8 cellular contexts compared by ENCODE assay signal in genomic region chr17:82863941-82864720, GRCh38. TPM values are rescaled to one million over a fixed set of nuclear protein-coding genes. Genes with fewer than 3 reads are reported as not detected.
DNase-seq lines count a peak whose midpoint lies in the region; ATAC-seq, FAIRE-seq and TF ChIP-seq lines count a peak whose summit lies in the region.

No MANE protein-coding gene starts in this region.

- H3K4me2 ChIP-seq in HCT116 (ENCODE audit: low read length): peak overlapping the region; percentile 77

- peaks cover 65% of the 10 kb centered on the region for H3K4me1 Mint-ChIP-seq in activated CD4-positive, alpha-beta T cell treated with anti-CD3 and anti-CD28 coated beads, Interleukin-2, amount 10 ng/mL, durations not matched to agents 24 days and 14 days
- H3K4me1 Mint-ChIP-seq in dendritic cell treated with granulocyte-macrophage colony-stimulating factor and Interleukin-4, amounts not matched to agents 40 ng/mL and 50 ng/mL, for 4 days (ENCODE audit: low read depth): peaks cover 32% of the 10 kb centered on the region

- BruUV-seq in HCT116 (replicated peaks; lab: Mats Ljungman, UMichigan): no TSS peak

- H2AFZ ChIP-seq in HCT116 (ENCODE audit: low read depth, low read length, poor library complexity, severe bottlenecking): no peak overlapping the region

- H3K9me3 ChIP-seq in HCT116 (ENCODE audit: control insufficient read depth in 1 of 2, insufficient read depth in 1 of 2, low read depth in 1 of 2, low read length in 2 of 2) (no peaks in the 10 kb centered on the region), body of pancreas (no peaks in the 10 kb centered on the region)

- RAD21 ChIA-PET in HCT116 (lab: Charles Lee; ENCODE audit: low non-redundant PET in 1 of 2, low total read pairs in 2 of 2, uncharacterized antibody in 2 of 2, unreplicated experiment in 2 of 2): interaction anchor here in 1 of 2 experiments (0.8 kb wide), 1 partner anchor 83 kb away, joined by 3 read pairs; no protein-coding TSS in a partner anchor

- H3K27ac Mint-ChIP-seq in activated CD4-positive, alpha-beta T cell treated with anti-CD3 and anti-CD28 coated beads, Interleukin-2, amount 10 ng/mL, durations not matched to agents 24 days and 14 days: peak overlapping the region; percentile 96
- peak overlapping the region; percentile 40 for H3K27ac Mint-ChIP-seq in dendritic cell treated with granulocyte-macrophage colony-stimulating factor and Interleukin-4, amounts not matched to agents 40 ng/mL and 50 ng/mL, for 4 days

- POLR2A ChIA-PET in HCT116 (lab: Charles Lee): interaction anchor here (1.0 to 1.1 kb wide), 2 partner anchors 10 to 11 kb away, joined by 3 read pairs; no protein-coding TSS in a partner anchor

- H3K9ac ChIP-seq in HCT116 (ENCODE audit: low read length): peak overlapping the region; percentile 46

- TF ChIP-seq POLR2A in GM12891 (IDR thresholded peaks at IDR 0.05; ENCODE audit: low read depth, low read length) (peak; percentile 53), HCT116 (IDR thresholded peaks at IDR 0.05; ENCODE audit: borderline replicate concordance, extremely low read depth, insufficient read depth, insufficient read length) (no peak), body of pancreas (IDR thresholded peaks at IDR 0.05) (no peak)

- H3K9me3 Mint-ChIP-seq in activated CD4-positive, alpha-beta T cell treated with anti-CD3 and anti-CD28 coated beads, Interleukin-2, amount 10 ng/mL, durations not matched to agents 24 days and 14 days: no peaks in the 10 kb centered on the region
- no peaks in the 10 kb centered on the region for H3K9me3 Mint-ChIP-seq in dendritic cell treated with granulocyte-macrophage colony-stimulating factor and Interleukin-4, amounts not matched to agents 40 ng/mL and 50 ng/mL, for 4 days

- no peak; the same call in 1 of the 2 replicates for TF ChIP-seq RAD21 in HCT116 (IDR thresholded peaks at IDR 0.05; ENCODE audit: low read depth)

- peaks cover 20% of the 10 kb centered on the region for H3K36me3 Mint-ChIP-seq in activated CD4-positive, alpha-beta T cell treated with anti-CD3 and anti-CD28 coated beads, Interleukin-2, amount 10 ng/mL, durations not matched to agents 24 days and 14 days (ENCODE audit: low read depth)
- no peaks in the 10 kb centered on the region for H3K36me3 Mint-ChIP-seq in dendritic cell treated with granulocyte-macrophage colony-stimulating factor and Interleukin-4, amounts not matched to agents 40 ng/mL and 50 ng/mL, for 4 days (ENCODE audit: low read depth)

- H3K4me3 ChIP-seq in HCT116 (replicated peaks in 1 of 2; ENCODE audit: low read depth in 1 of 2, low read length in 2 of 2): peak overlapping the region; percentile 0 to 35
- H3K4me3 ChIP-seq in body of pancreas: no peak overlapping the region

- no peaks in the 10 kb centered on the region for H3K9me2 ChIP-seq in HCT116 (ENCODE audit: insufficient read depth)

- H3K79me2 ChIP-seq in HCT116 (ENCODE audit: insufficient read depth, low read length): peaks cover 46% of the 10 kb centered on the region

- peak; percentile 70 for DNase-seq in GM12891 (ENCODE audit: insufficient read length, low spot score)
- DNase-seq in HCT116 (ENCODE audit: low read depth, low spot score): peak; percentile 68
- DNase-seq in NAMALWA (ENCODE audit: low spot score): peak; percentile 93
- peak; percentile 97 for DNase-seq in activated CD4-positive, alpha-beta T cell treated with anti-CD3 and anti-CD28 coated beads, Interleukin-2, amount 10 ng/mL, durations not matched to agents 24 days and 14 days
- peak in 7 of 10 donors; percentile 52 to 94 (median 74) for DNase-seq in posterior cingulate gyrus
- DNase-seq in NCI-H1105 (lab: John Stamatoyannopoulos, UW): no peak
- no peak for DNase-seq in body of pancreas

- H3K27me3 Mint-ChIP-seq in activated CD4-positive, alpha-beta T cell treated with anti-CD3 and anti-CD28 coated beads, Interleukin-2, amount 10 ng/mL, durations not matched to agents 24 days and 14 days: no peaks in the 10 kb centered on the region
- no peaks in the 10 kb centered on the region for H3K27me3 Mint-ChIP-seq in dendritic cell treated with granulocyte-macrophage colony-stimulating factor and Interleukin-4, amounts not matched to agents 40 ng/mL and 50 ng/mL, for 4 days

- peak; percentile 70 for ATAC-seq in HCT116
- no peak for ATAC-seq in body of pancreas

- H3K4me3 Mint-ChIP-seq in activated CD4-positive, alpha-beta T cell treated with anti-CD3 and anti-CD28 coated beads, Interleukin-2, amount 10 ng/mL, durations not matched to agents 24 days and 14 days: peak overlapping the region; percentile 85
- no peak overlapping the region for H3K4me3 Mint-ChIP-seq in dendritic cell treated with granulocyte-macrophage colony-stimulating factor and Interleukin-4, amounts not matched to agents 40 ng/mL and 50 ng/mL, for 4 days

- H3K4me1 ChIP-seq in HCT116 (ENCODE audit: control insufficient read depth in 1 of 2, insufficient read depth in 2 of 2, low read length in 2 of 2): peaks cover 58 to 62% of the 10 kb centered on the region in 2 experiments
- peaks cover 11% of the 10 kb centered on the region for H3K4me1 ChIP-seq in body of pancreas

- CTCF ChIA-PET in HCT116 (lab: Charles Lee): interaction anchor here (1.1 to 1.7 kb wide), 6 partner anchors 8 to 82 kb away, joined by 3 to 7 read pairs (median 3); no protein-coding TSS in a partner anchor

- intact Hi-C loops in HCT116 (cut with micrococcal nuclease) (no loop called here), posterior cingulate gyrus (cut with DNase I) (no loop called here), body of pancreas (cut with DNase I) (no loop called here)
- intact Hi-C loops in activated CD4-positive, alpha-beta T cell treated with anti-CD3 and anti-CD28 coated beads, Interleukin-2, amount 10 ng/mL, durations not matched to agents 24 days and 14 days (cut with micrococcal nuclease): loop anchor here (2.0 to 10.0 kb wide), 4 partner anchors 13 to 188 kb away; no protein-coding TSS in a partner anchor
- intact Hi-C loops in dendritic cell treated with granulocyte-macrophage colony-stimulating factor and Interleukin-4, amounts not matched to agents 40 ng/mL and 50 ng/mL, for 4 days (cut with micrococcal nuclease): no loop called here

- 83 to 95% methylated on average over 10 to 19 of the region's 19 CpGs for WGBS in body of pancreas, 2 donors

- H4K20me1 ChIP-seq in HCT116 (ENCODE audit: insufficient read depth): peaks cover 4% of the 10 kb centered on the region; the same call in 1 of the 2 replicates

- H3K36me3 ChIP-seq in HCT116 (ENCODE audit: control insufficient read depth in 1 of 2, insufficient read depth in 2 of 2, low read length in 2 of 2): no peaks in the 10 kb centered on the region
- H3K36me3 ChIP-seq in body of pancreas (replicated peaks in 1 of 2; ENCODE audit: insufficient read depth in 1 of 2, low read depth in 2 of 2): no peaks in the 10 kb centered on the region

- H3K27me3 ChIP-seq in HCT116 (ENCODE audit: insufficient read depth, low read length) (no peaks in the 10 kb centered on the region), body of pancreas (no peaks in the 10 kb centered on the region)

- FAIRE-seq in GM12891 (lab: Jason Lieb, UNC): peak; percentile 98

- TF ChIP-seq CTCF in HCT116 (IDR thresholded peaks at IDR 0.05 in 2 of 3, conservative IDR thresholded peaks at IDR 0.05 in 1 of 3; ENCODE audit: borderline replicate concordance in 1 of 3, insufficient read depth in 1 of 3, low read depth in 2 of 3, low read length in 2 of 3) (no peak), body of pancreas (IDR thresholded peaks at IDR 0.05) (no peak)

- H3K27ac ChIP-seq in HCT116 (ENCODE audit: low read depth, low read length): peak overlapping the region; percentile 95
- no peak overlapping the region for H3K27ac ChIP-seq in body of pancreas

TF ChIP-seq in GM12891, 5 proteins besides CTCF, POLR2A, EP300 and RAD21:
- TF ChIP-seq SPI1 (IDR thresholded peaks at IDR 0.05; ENCODE audit: low read depth, low read length) (0 out of 2 replicates have a peak, but pooled peaks have one; percentile 22), PAX5 (IDR thresholded peaks at IDR 0.05; ENCODE audit: insufficient read depth, low read length, severe bottlenecking) (no peak), POU2F2 (IDR thresholded peaks at IDR 0.05; ENCODE audit: low read depth, low read length) (peak; percentile 48; the same call in 1 of the 2 replicates), POLR2AphosphoS5 (IDR thresholded peaks at IDR 0.05; ENCODE audit: low read depth, low read length) (0 out of 2 replicates have a peak, but pooled peaks have one; percentile 40), TAF1 (IDR thresholded peaks at IDR 0.05; ENCODE audit: low read depth, low read length) (peak; percentile 39; the same call in 1 of the 2 replicates)

TF ChIP-seq in HCT116, 20 proteins besides CTCF, POLR2A, EP300 and RAD21 (continues in another document):
- TF ChIP-seq POLR2AphosphoS5 (IDR thresholded peaks at IDR 0.05; ENCODE audit: low read depth, low read length) (peak; percentile 21; the same call in 1 of the 2 replicates), MAX (IDR thresholded peaks at IDR 0.05) (peak; percentile 71; the same call in 1 of the 2 replicates), EGR1 (IDR thresholded peaks at IDR 0.05; ENCODE audit: low read depth) (no peak), ZNF274 (IDR thresholded peaks at IDR 0.05; ENCODE audit: low read depth, low read length) (no peak), ZFX (IDR thresholded peaks at IDR 0.05) (no peak), FOSL1 (IDR thresholded peaks at IDR 0.05; ENCODE audit: low read depth) (peak; percentile 85; the same call in 1 of the 2 replicates), SIN3A (IDR thresholded peaks at IDR 0.05; ENCODE audit: low read depth) (no peak), ELF1 (IDR thresholded peaks at IDR 0.05; ENCODE audit: borderline replicate concordance, low read depth) (no peak), SRF (IDR thresholded peaks at IDR 0.05; ENCODE audit: low read depth) (no peak), CEBPB (IDR thresholded peaks at IDR 0.05; ENCODE audit: low read depth) (no peak)

RNA-seq across cellular contexts. Expression of gene ZNF750, which starts 24.3 kb away (rescaled TPM):
- 0.04 TPM for polyA plus RNA-seq in GM12891 (2012; ENCODE audit: low read depth, missing spikeins)
- total RNA-seq in HCT116 (2021; ENCODE audit: unreplicated experiment): not detected
- polyA plus RNA-seq in HCT116 (2012): 0.04 and 0.05 TPM in 2 replicates
- not detected in 2 replicates for total RNA-seq in activated CD4-positive, alpha-beta T cell treated with anti-CD3 and anti-CD28 coated beads, Interleukin-2, amount 10 ng/mL, durations not matched to agents 24 days and 14 days
- not detected for total RNA-seq in body of pancreas

Comparison
In these comparisons a context has a peak if more than half of its experiments do, and no peak if none do; other contexts are left out.
1. DNase-seq: peak in GM12891 (single experiment), HCT116 (single experiment), NAMALWA (single experiment), activated CD4-positive, alpha-beta T cell treated with anti-CD3 and anti-CD28 coated beads, Interleukin-2, amount 10 ng/mL, durations not matched to agents 24 days and 14 days (single experiment) and posterior cingulate gyrus (7 of 10); none in NCI-H1105 (single experiment) and body of pancreas (0 of 4).
2. H3K4me3 ChIP-seq: peak in HCT116 (2 of 2); none in body of pancreas (0 of 2).